ENCODE assay signal across 23 cellular contexts in genomic region chr2:43007901-43008300, GRCh38.
"Had no signal": no experiment of that assay in that cellular context is flagged by ENCODE, and none has a peak within 500 bp of the region (broad histone marks: within the 10 kb centered on the region; RNA-seq: fewer than 3 reads in every experiment).

No MANE protein-coding gene starts in this region.

- DNase-seq: activated B cell treated with CpG ODN at 0.5 μM for 24 hours; activated CD4-positive, alpha-beta T cell treated with anti-CD3 and anti-CD28 coated beads, Interleukin-2, amount 50 U/mL, for 1 hour; activated CD8-positive, alpha-beta T cell treated with anti-CD3 and anti-CD28 coated beads for 36 hours; activated gamma-delta T cell treated with Interleukin-2 at 50 U/mL for 16 hours; activated T-cell treated with anti-CD3 and anti-CD28 coated beads, Interleukin-2, amount 50 U/mL, for 4 hours; aorta; effector CD4-positive, alpha-beta T cell; esophagus squamous epithelium; foreskin melanocyte; naive thymus-derived CD8-positive, alpha-beta T cell; occipital lobe; stimulated activated CD4-positive, alpha-beta T cell treated with anti-CD3 and anti-CD28 coated beads, Interleukin-12 subunit alpha, Interleukin-12 subunit beta, amount 100 ng/mL, for 4 hours; stimulated activated CD4-positive, alpha-beta T cell treated with anti-CD3 and anti-CD28 coated beads, Interleukin-4, amount 100 ng/mL, for 1 hour; stimulated activated naive CD8-positive, alpha-beta T cell treated with anti-CD3 and anti-CD28 coated beads, Interleukin-15, Interleukin-2, amounts not matched to agents 100 U/mL and 50 U/mL, for 24 hours; T-helper 1 cell had no signal

- H3K9me3 ChIP-seq: adrenal gland, esophagus squamous epithelium, right lobe of liver, vagina had no signal

- H3K4me1 ChIP-seq: adrenal gland had no signal

- H3K36me3 ChIP-seq: adrenal gland, cardiac muscle cell, esophagus squamous epithelium, neural progenitor cell, right lobe of liver, vagina had no signal

- H3K27me3 ChIP-seq: adrenal gland, cardiac muscle cell, esophagus squamous epithelium, neural progenitor cell, right lobe of liver, vagina had no signal

- ATAC-seq: activated CD8-positive, alpha-beta T cell treated with anti-CD3 and anti-CD28 coated beads for 36 hours; activated naive CD4-positive, alpha-beta T cell treated with anti-CD3 and anti-CD28 coated beads, Interleukin-2, amount 50 U/mL, for 72 hours; activated T-cell treated with anti-CD3 and anti-CD28 coated beads, Interleukin-2, amount 50 U/mL, for 4 hours; activated T-helper 17 cell treated with anti-CD3 and anti-CD28 coated beads, Interleukin-2, amount 50 U/mL, for 72 hours; naive thymus-derived CD8-positive, alpha-beta T cell; right lobe of liver; stimulated activated naive CD8-positive, alpha-beta T cell treated with anti-CD3 and anti-CD28 coated beads, Interleukin-15, Interleukin-2, amounts not matched to agents 100 U/mL and 50 U/mL, for 24 hours had no signal

- H3K4me3 ChIP-seq: adrenal gland, cardiac muscle cell, esophagus squamous epithelium, neural progenitor cell, right lobe of liver, vagina had no signal

- H2AFZ ChIP-seq: neural progenitor cell had no signal

- H3K27ac ChIP-seq: adrenal gland, cardiac muscle cell, epithelial cell of prostate, esophagus squamous epithelium, neural progenitor cell, right lobe of liver, vagina had no signal

- H3K4me2 ChIP-seq: neural progenitor cell had no signal

- H3K9ac ChIP-seq: neural progenitor cell had no signal
